Comparison of ENCODE assay signal across 24 cellular contexts in the genomic region with DNA sequence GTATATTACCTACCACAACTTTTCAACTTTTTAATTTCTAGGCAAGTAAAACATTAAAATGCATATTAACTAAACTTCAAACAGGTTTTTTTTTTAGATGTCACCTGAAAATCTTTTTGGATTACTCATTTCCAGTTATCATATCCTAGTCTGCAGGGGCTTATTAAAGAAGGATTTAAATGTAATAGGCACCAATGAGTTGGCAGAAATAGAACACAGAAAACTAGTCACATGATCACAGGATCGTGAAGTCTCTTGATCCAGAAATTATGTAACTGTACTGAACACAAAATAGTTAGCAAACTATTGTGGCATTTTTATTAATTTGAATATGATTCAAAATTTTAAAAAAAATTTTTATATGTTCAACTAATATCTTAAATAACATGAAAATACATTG.
"Had no signal": no experiment of that assay in that cellular context is flagged by ENCODE, and none has a peak within 500 bp of the region (broad histone marks: within the 10 kb centered on the region; RNA-seq: fewer than 3 reads in every experiment).

No MANE protein-coding gene starts in this region.

- H3K27ac ChIP-seq: body of pancreas, VCaP had no signal

- ATAC-seq: activated T-cell treated with anti-CD3 and anti-CD28 coated beads, Interleukin-2, amount 50 U/mL, for 72 hours; body of pancreas; esophagus mucosa; WTC11 had no signal

- H3K9me3 ChIP-seq: body of pancreas had no signal

- H3K4me1 ChIP-seq: body of pancreas had no signal

- H3K4me3 ChIP-seq: body of pancreas had no signal

- H3K27me3 ChIP-seq: body of pancreas had no signal

- FAIRE-seq: TTC549 had no signal

- DNase-seq: activated CD4-positive, alpha-beta memory T cell treated with anti-CD3 and anti-CD28 coated beads, Interleukin-2, amount 10 ng/mL, durations not matched to agents 7 days and 5 days; activated CD4-positive, alpha-beta T cell treated with anti-CD3 and anti-CD28 coated beads for 1 hour; activated CD4-positive, alpha-beta T cell treated with anti-CD3 and anti-CD28 coated beads for 4 hours; activated CD4-positive, alpha-beta T cell treated with anti-CD3 and anti-CD28 coated beads, Interleukin-2, amount 10 ng/mL, durations not matched to agents 7 days and 5 days; activated CD4-positive, alpha-beta T cell treated with anti-CD3 and anti-CD28 coated beads, Interleukin-2, amount 50 U/mL, for 4 hours; activated CD8-positive, alpha-beta memory T cell treated with anti-CD3 and anti-CD28 coated beads, Interleukin-2, amount 50 U/mL, for 48 hours; activated gamma-delta T cell; activated naive CD4-positive, alpha-beta T cell; activated naive CD4-positive, alpha-beta T cell treated with anti-CD3 and anti-CD28 coated beads, Interleukin-2, amount 50 U/mL, for 16 hours; activated T-cell treated with anti-CD3 and anti-CD28 coated beads for 4 hours; activated T-cell treated with anti-CD3 and anti-CD28 coated beads, Interleukin-2, amount 50 U/mL, for 24 hours; activated T-cell treated with anti-CD3 and anti-CD28 coated beads, Interleukin-2, amount 50 U/mL, for 72 hours; amniotic stem cell; anterior cingulate cortex; body of pancreas; cortex of kidney; effector CD8-positive, alpha-beta T cell; foreskin melanocyte; hippocampal formation; T-helper 2 cell had no signal
